In the genomic region with DNA sequence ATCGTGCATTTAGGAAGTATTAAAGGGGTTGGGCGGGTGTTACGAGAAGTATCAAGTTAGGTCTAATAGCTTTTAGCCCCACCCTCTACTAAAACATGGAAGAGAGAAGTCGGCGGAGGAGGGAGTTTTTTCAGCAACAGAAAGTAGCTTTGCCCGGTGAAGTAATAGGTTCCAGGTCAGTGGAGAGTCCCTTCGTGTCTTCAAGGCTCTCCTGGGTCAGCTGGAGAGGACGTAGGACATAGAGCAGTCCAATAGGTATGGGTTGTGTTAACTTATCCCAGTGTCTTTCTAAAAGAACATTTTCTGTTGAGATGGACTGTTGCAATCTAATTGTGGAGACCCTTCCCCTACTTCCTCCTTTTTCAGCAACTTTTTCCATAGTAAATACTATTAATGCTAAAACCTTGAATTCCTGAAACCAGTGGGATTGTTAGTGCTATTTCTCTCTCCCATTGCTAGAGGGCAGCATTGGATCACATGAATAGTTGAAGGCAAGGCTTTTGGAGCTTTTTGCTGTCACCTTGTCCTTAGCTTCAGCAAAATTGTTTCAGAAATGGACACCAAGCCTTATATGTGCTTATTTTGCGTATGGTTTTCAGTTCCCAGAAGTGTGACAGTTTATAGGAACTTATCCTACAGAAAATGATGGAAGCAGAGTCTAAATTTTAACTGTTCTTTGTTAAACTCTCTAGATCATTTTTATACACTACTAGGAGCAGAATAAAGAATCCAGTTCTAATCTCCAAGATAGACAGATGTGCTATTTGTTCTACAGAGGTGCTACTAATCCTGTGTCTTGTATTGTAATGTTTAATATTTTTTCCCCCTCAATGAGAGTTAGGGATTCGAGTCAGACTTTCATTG, we compare ENCODE assay signal across 8 cellular contexts. TPM values are rescaled to one million over a fixed set of nuclear protein-coding genes. Genes with fewer than 3 reads are reported as not detected.
A peak's percentile ranks its signal among the peaks of the same experiment; 100 is the strongest.
DNase-seq lines count a peak whose midpoint lies in the region; TF ChIP-seq lines count a peak whose summit lies in the region.

No MANE protein-coding gene starts in this region.

- TF ChIP-seq EP300 in Ishikawa (IDR thresholded peaks at IDR 0.05; ENCODE audit: borderline replicate concordance) (no peak), ovary (IDR thresholded peaks at IDR 0.05) (no peak)

- no peak for TF ChIP-seq POLR2A in esophagus squamous epithelium (IDR thresholded peaks at IDR 0.05)
- TF ChIP-seq POLR2A in ovary (IDR thresholded peaks at IDR 0.05) = no peak

- H3K9me3 ChIP-seq in DOHH2 (ENCODE audit: control insufficient read depth, insufficient read depth, low read length) (no peaks in the 10 kb centered on the region), esophagus squamous epithelium (no peaks in the 10 kb centered on the region), ovary (no peaks in the 10 kb centered on the region)

- H3K9me2 ChIP-seq in DOHH2 (replicated peaks; ENCODE audit: control insufficient read depth, low read length) = no peaks in the 10 kb centered on the region

- H3F3A ChIP-seq in DOHH2 (ENCODE audit: control insufficient read depth, insufficient read depth) = peaks cover 4% of the 10 kb centered on the region; the same call in 1 of the 2 replicates

- H3K36me3 ChIP-seq in DOHH2 (ENCODE audit: control insufficient read depth, low read length) (peaks cover 42% of the 10 kb centered on the region), esophagus squamous epithelium (peaks cover 0 to 43% (median 5%) of the 10 kb centered on the region in 3 donors), ovary (no peaks in the 10 kb centered on the region)

- peak; percentile 56 for TF ChIP-seq RAD21 in Ishikawa (IDR thresholded peaks at IDR 0.05; ENCODE audit: low read depth)

- no peak overlapping the region for H3K4me3 ChIP-seq in DOHH2 (ENCODE audit: low read length)
- no peak overlapping the region for H3K4me3 ChIP-seq in esophagus squamous epithelium
- H3K4me3 ChIP-seq in ovary = no peak overlapping the region

- H4K20me1 ChIP-seq in DOHH2 (ENCODE audit: control insufficient read depth, insufficient read depth, low read depth, low read length) = no peaks in the 10 kb centered on the region

- TF ChIP-seq CTCF in DOHH2 (IDR thresholded peaks at IDR 0.05; ENCODE audit: low read depth, low read length, poor library complexity, severe bottlenecking) = peak; percentile 75
- TF ChIP-seq CTCF in esophagus squamous epithelium (IDR thresholded peaks at IDR 0.05) = peak; percentile 20 to 58 (median 39)
- TF ChIP-seq CTCF in ovary (IDR thresholded peaks at IDR 0.05) = peak in 2 of 3 donors; percentile 21 to 43

- H3K27ac ChIP-seq in DOHH2 (ENCODE audit: low read depth, low read length) (no peak overlapping the region), esophagus squamous epithelium (no peak overlapping the region), ovary (no peak overlapping the region)

- intact Hi-C loops in esophagus squamous epithelium (cut with DNase I) (no loop called here), ovary (cut with DNase I) (loop anchor here in 1 of 4 donors (10.0 kb wide), 1 partner anchor 236 kb away; no protein-coding TSS in a partner anchor)

- H3K4me2 ChIP-seq in DOHH2 (ENCODE audit: low read length) = no peak overlapping the region

- peak; percentile 40 for DNase-seq in RPMI7951 (ENCODE audit: low read depth)
- no peak for DNase-seq in esophagus squamous epithelium (lab: John Stamatoyannopoulos, UW)
- no peak for DNase-seq in ovary
- no peak for DNase-seq in GDM1 (lab: John Stamatoyannopoulos, UW)
- DNase-seq in stimulated activated CD4-positive, alpha-beta T cell treated with anti-CD3 and anti-CD28 coated beads, Interleukin-4, amount 100 ng/mL, for 24 hours = no peak
- no peak for DNase-seq in activated effector memory CD4-positive, alpha-beta T cell treated with anti-CD3 and anti-CD28 coated beads, Interleukin-2, amount 50 U/mL, for 16 hours

- no peaks in the 10 kb centered on the region for H3K79me2 ChIP-seq in DOHH2 (ENCODE audit: control insufficient read depth, low read length)

- no peaks in the 10 kb centered on the region for H3K4me1 ChIP-seq in DOHH2 (ENCODE audit: control insufficient read depth, low read length)
- peaks cover 0 to 3% (median 0%) of the 10 kb centered on the region in 3 donors for H3K4me1 ChIP-seq in esophagus squamous epithelium
- H3K4me1 ChIP-seq in ovary (ENCODE audit: insufficient read depth) = no peaks in the 10 kb centered on the region

- WGBS in esophagus squamous epithelium, 2 donors = 69 to 75% methylated on average over 10 of the region's 10 CpGs
- WGBS in ovary, 3 donors = 55 to 66% (median 64%) methylated on average over 10 of the region's 10 CpGs

- H3K27me3 ChIP-seq in DOHH2 (ENCODE audit: control insufficient read depth, low read length) (no peaks in the 10 kb centered on the region), esophagus squamous epithelium (no peaks in the 10 kb centered on the region), ovary (no peaks in the 10 kb centered on the region)

TF ChIP-seq in Ishikawa, 13 proteins besides CTCF, POLR2A, EP300 and RAD21:
- TF ChIP-seq CEBPB (IDR thresholded peaks at IDR 0.05) = no peak

RNA-seq across cellular contexts. Expression of gene UTP18, which starts 38.4 kb away (rescaled TPM):
- total RNA-seq in RPMI7951 (2014; rRNA removed; shearing (Covaris generic)) = 51.8 and 52.4 TPM in 2 replicates
- total RNA-seq in esophagus squamous epithelium (10 to 100 TPM; 23.4 to 45.4 (median 36.2) TPM), ovary (10 to 100 TPM; 25.6 to 41.6 (median 34.7) TPM)
- 10 to 100 TPM; 27.8 to 28.4 TPM for polyA plus RNA-seq in ovary

RNA-seq across cellular contexts. Expression of gene MBTD1, which starts 38.9 kb away (rescaled TPM):
- 4.9 and 8.2 TPM in 2 replicates for total RNA-seq in RPMI7951 (2014; rRNA removed; shearing (Covaris generic))
- total RNA-seq in esophagus squamous epithelium = 10 to 100 TPM in 1 of 4 donors, 1 to 10 TPM in 3; 6.1 to 21.4 (median 9.4) TPM
- 10 to 100 TPM; 13.7 to 28.4 (median 17.0) TPM for total RNA-seq in ovary
- polyA plus RNA-seq in ovary = 10 to 100 TPM; 10.4 to 11.8 TPM
